ENCODE assay signal across 11 cellular contexts in genomic region chr15:95929232-95929846, GRCh38.
DNase-seq lines count a peak whose midpoint lies in the region; ATAC-seq and TF ChIP-seq lines count a peak whose summit lies in the region.
"Had no signal": no experiment of that assay in that cellular context is flagged by ENCODE, and none has a peak within 500 bp of the region (broad histone marks: within the 10 kb centered on the region; RNA-seq: fewer than 3 reads in every experiment).

No MANE protein-coding gene starts in this region.

- no peaks in the 10 kb centered on the region for H3K27me3 Mint-ChIP-seq in activated naive CD8-positive, alpha-beta T cell treated with anti-CD3 and anti-CD28 coated beads, Interleukin-2, amount 50 U/mL, for 24 hours
- no peaks in the 10 kb centered on the region for H3K27me3 Mint-ChIP-seq in CD4-positive, alpha-beta memory T cell
- H3K27me3 Mint-ChIP-seq in T-helper 17 cell = no peaks in the 10 kb centered on the region
- H3K27me3 Mint-ChIP-seq: activated B cell treated with CpG ODN at 0.5 μM for 24 hours had no signal

- intact Hi-C loops in CD4-positive, alpha-beta memory T cell (cut with micrococcal nuclease) = no loop called here

- POLR2A ChIA-PET in CD4-positive, alpha-beta memory T cell (lab: Charles Lee; ENCODE audit: partially characterized antibody) = no interaction called here

- H3K9me3 Mint-ChIP-seq in activated naive CD8-positive, alpha-beta T cell treated with anti-CD3 and anti-CD28 coated beads, Interleukin-2, amount 50 U/mL, for 24 hours = no peaks in the 10 kb centered on the region
- H3K9me3 Mint-ChIP-seq in CD4-positive, alpha-beta memory T cell = peaks cover 0 to 2% (median 0%) of the 10 kb centered on the region in 8 donors

- DNase-seq in GM10266 (ENCODE audit: extremely low spot score) (peak; percentile 10), HT1080 (ENCODE audit: low read depth) (peak; percentile 45), C1 segment of cervical spinal cord (lab: John Stamatoyannopoulos, UW) (no peak), retina (no peak), T-helper 17 cell (no peak)
- DNase-seq in activated naive CD8-positive, alpha-beta T cell treated with anti-CD3 and anti-CD28 coated beads, Interleukin-2, amount 50 U/mL, for 24 hours = no peak
- no peak for DNase-seq in CD4-positive, alpha-beta memory T cell
- DNase-seq: activated B cell treated with CpG ODN at 0.5 μM for 24 hours; DMS153; effector memory CD4-positive, alpha-beta T cell had no signal

- no peak overlapping the region for H3K4me3 ChIP-seq in CD4-positive, alpha-beta memory T cell (ENCODE audit: low read length in 2 of 2)

- H3K36me3 ChIP-seq in CD4-positive, alpha-beta memory T cell (ENCODE audit: insufficient read depth, low read length) = no peaks in the 10 kb centered on the region

- no peak for TF ChIP-seq CTCF in GM10266 (IDR thresholded peaks at IDR 0.05; ENCODE audit: control insufficient read depth, insufficient read depth, low read depth, missing control alignments)

- H3K4me3 Mint-ChIP-seq in activated naive CD8-positive, alpha-beta T cell treated with anti-CD3 and anti-CD28 coated beads, Interleukin-2, amount 50 U/mL, for 24 hours = no peak overlapping the region
- no peak overlapping the region for H3K4me3 Mint-ChIP-seq in CD4-positive, alpha-beta memory T cell
- H3K4me3 Mint-ChIP-seq in T-helper 17 cell = no peak overlapping the region
- H3K4me3 Mint-ChIP-seq: activated B cell treated with CpG ODN at 0.5 μM for 24 hours had no signal

- no peaks in the 10 kb centered on the region for H3K9me3 ChIP-seq in CD4-positive, alpha-beta memory T cell (ENCODE audit: control insufficient read depth in 1 of 2, low read length in 2 of 2)
- no peaks in the 10 kb centered on the region for H3K9me3 ChIP-seq in T-helper 17 cell (ENCODE audit: control insufficient read depth, low read length, poor library complexity, severe bottlenecking)

- CTCF ChIA-PET in CD4-positive, alpha-beta memory T cell (lab: Charles Lee; ENCODE audit: partially characterized antibody) = no interaction called here

- no peak overlapping the region for H3K27ac ChIP-seq in CD4-positive, alpha-beta memory T cell (ENCODE audit: low read depth, low read length)

- no peaks in the 10 kb centered on the region for H3K4me1 ChIP-seq in CD4-positive, alpha-beta memory T cell (ENCODE audit: insufficient read depth, low read length)

- H3K4me1 Mint-ChIP-seq in activated naive CD8-positive, alpha-beta T cell treated with anti-CD3 and anti-CD28 coated beads, Interleukin-2, amount 50 U/mL, for 24 hours = peaks cover 6% of the 10 kb centered on the region
- peaks cover 0 to 3% (median 0%) of the 10 kb centered on the region in 4 donors for H3K4me1 Mint-ChIP-seq in CD4-positive, alpha-beta memory T cell
- no peaks in the 10 kb centered on the region for H3K4me1 Mint-ChIP-seq in T-helper 17 cell
- H3K4me1 Mint-ChIP-seq: activated B cell treated with CpG ODN at 0.5 μM for 24 hours had no signal

- no peak overlapping the region for H3K27ac Mint-ChIP-seq in activated naive CD8-positive, alpha-beta T cell treated with anti-CD3 and anti-CD28 coated beads, Interleukin-2, amount 50 U/mL, for 24 hours
- no peak overlapping the region for H3K27ac Mint-ChIP-seq in CD4-positive, alpha-beta memory T cell
- no peak overlapping the region for H3K27ac Mint-ChIP-seq in T-helper 17 cell
- H3K27ac Mint-ChIP-seq: activated B cell treated with CpG ODN at 0.5 μM for 24 hours had no signal

- ATAC-seq in GM21390 (IDR thresholded peaks at IDR 0.05; ENCODE audit: unreplicated experiment) (peak; percentile 77), T-helper 17 cell (no peak)
- peak; percentile 36 for ATAC-seq in activated naive CD8-positive, alpha-beta T cell treated with anti-CD3 and anti-CD28 coated beads, Interleukin-2, amount 50 U/mL, for 24 hours

- no peaks in the 10 kb centered on the region for H3K36me3 Mint-ChIP-seq in activated naive CD8-positive, alpha-beta T cell treated with anti-CD3 and anti-CD28 coated beads, Interleukin-2, amount 50 U/mL, for 24 hours (ENCODE audit: low read depth)
- no peaks in the 10 kb centered on the region for H3K36me3 Mint-ChIP-seq in CD4-positive, alpha-beta memory T cell
- no peaks in the 10 kb centered on the region for H3K36me3 Mint-ChIP-seq in T-helper 17 cell (ENCODE audit: low read depth)

- no peaks in the 10 kb centered on the region for H3K27me3 ChIP-seq in CD4-positive, alpha-beta memory T cell (ENCODE audit: insufficient read depth, low read length)

Comparison
In these comparisons a context has a peak if more than half of its experiments do, and no peak if none do; other contexts are left out.
1. DNase-seq: peak in GM10266 (single experiment) and HT1080 (single experiment); none in activated naive CD8-positive, alpha-beta T cell treated with anti-CD3 and anti-CD28 coated beads, Interleukin-2, amount 50 U/mL, for 24 hours (single experiment), C1 segment of cervical spinal cord (0 of 14), retina (single experiment), CD4-positive, alpha-beta memory T cell (0 of 5) and T-helper 17 cell (0 of 3).